22 cellular contexts compared by ENCODE assay signal in the genomic region with DNA sequence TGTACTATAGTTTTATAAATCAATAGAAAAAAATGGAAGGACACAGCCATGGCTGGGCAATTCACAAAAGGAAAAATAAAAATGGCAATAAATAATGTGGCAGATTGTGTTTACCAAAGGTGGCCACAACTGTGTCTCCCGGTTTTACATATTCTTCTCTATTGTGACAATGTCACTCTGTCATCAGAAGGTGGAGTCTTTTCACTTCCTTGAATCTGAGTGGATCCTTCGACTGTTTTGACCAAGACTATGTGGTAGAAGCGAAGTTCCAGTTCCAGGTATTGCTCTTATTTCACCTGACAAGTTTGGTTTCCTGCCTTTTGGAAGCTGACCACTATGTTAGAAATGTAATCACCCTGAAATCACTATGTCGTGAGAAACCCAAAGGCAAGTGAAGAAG.
"Had no signal": no experiment of that assay in that cellular context is flagged by ENCODE, and none has a peak within 500 bp of the region (broad histone marks: within the 10 kb centered on the region; RNA-seq: fewer than 3 reads in every experiment).

No MANE protein-coding gene starts in this region.

- H3K27ac ChIP-seq: ascending aorta, breast epithelium, lower lobe of right lung, prostate gland, WERI-Rb-1 had no signal

- DNase-seq: activated CD4-positive, alpha-beta memory T cell treated with anti-CD3 and anti-CD28 coated beads for 36 hours; activated CD4-positive, alpha-beta T cell treated with anti-CD3 and anti-CD28 coated beads for 36 hours; activated CD8-positive, alpha-beta memory T cell treated with anti-CD3 and anti-CD28 coated beads, Interleukin-2, amount 10 ng/mL, durations not matched to agents 7 days and 5 days; activated naive CD4-positive, alpha-beta T cell treated with anti-CD3 and anti-CD28 coated beads for 36 hours; activated naive CD8-positive, alpha-beta T cell treated with anti-CD3 and anti-CD28 coated beads, Interleukin-2, amount 50 U/mL, for 24 hours; activated T-cell treated with anti-CD3 and anti-CD28 coated beads, Interleukin-2, amount 50 U/mL, for 1 hour; cerebellar nuclear complex; effector memory CD4-positive, alpha-beta T cell; foreskin melanocyte; lower lobe of right lung; midbrain; right cardiac atrium; small intestine; stimulated activated CD4-positive, alpha-beta T cell treated with anti-CD3 and anti-CD28 coated beads, Interleukin-4, amount 100 ng/mL, for 4 hours; stimulated activated CD8-positive, alpha-beta memory T cell treated with anti-CD3 and anti-CD28 coated beads, Interleukin-4, amount 100 ng/mL, for 48 hours; stimulated activated naive CD4-positive, alpha-beta T cell treated with Interleukin-2 at 50 U/mL for 16 hours; T1000; trophoblast cell; WERI-Rb-1 had no signal

- FAIRE-seq: small intestine had no signal

- H3K4me3 ChIP-seq: ascending aorta, breast epithelium, lower lobe of right lung, prostate gland had no signal

- H3K36me3 ChIP-seq: ascending aorta, breast epithelium, lower lobe of right lung, prostate gland, WERI-Rb-1 had no signal

- ATAC-seq: activated CD4-positive, alpha-beta T cell treated with anti-CD3 and anti-CD28 coated beads for 36 hours; activated CD8-positive, alpha-beta memory T cell treated with anti-CD3 and anti-CD28 coated beads, Interleukin-2, amount 10 ng/mL, durations not matched to agents 7 days and 5 days; activated naive CD8-positive, alpha-beta T cell treated with anti-CD3 and anti-CD28 coated beads, Interleukin-2, amount 50 U/mL, for 24 hours; lower lobe of right lung; right cardiac atrium had no signal

- H3K4me1 ChIP-seq: breast epithelium, prostate gland had no signal

- H3K27me3 ChIP-seq: ascending aorta, breast epithelium had no signal

- H3K9me3 ChIP-seq: ascending aorta, breast epithelium, lower lobe of right lung, prostate gland had no signal
